In the genomic region with DNA sequence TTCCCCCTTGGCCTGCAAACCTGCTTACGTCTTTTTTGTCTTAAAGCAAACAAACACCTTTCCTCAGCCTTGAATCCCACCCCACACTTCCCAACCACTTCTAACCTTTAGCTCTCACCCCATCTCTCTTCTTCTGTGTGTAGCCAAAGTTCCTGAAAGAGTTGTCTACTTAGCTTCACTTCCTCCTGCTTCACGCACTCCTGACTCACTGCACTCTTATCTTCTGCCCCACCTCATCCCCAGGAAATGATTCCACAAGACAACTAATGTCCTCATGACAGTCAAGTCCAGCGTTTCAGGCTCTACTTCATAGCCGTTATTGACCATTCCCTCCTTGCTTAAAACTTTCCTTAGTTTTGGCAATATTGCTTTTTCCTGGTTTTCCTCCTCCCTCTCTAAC, we compare ENCODE assay signal across 1 cellular context.
A peak's percentile ranks its signal among the peaks of the same experiment; 100 is the strongest.
TF ChIP-seq lines count a peak whose summit lies in the region.

No MANE protein-coding gene starts in this region.

TF ChIP-seq in K562, 482 proteins besides CTCF, POLR2A, EP300 and RAD21 (continued from another document and continues in another):
- TF ChIP-seq, protein P1, sequence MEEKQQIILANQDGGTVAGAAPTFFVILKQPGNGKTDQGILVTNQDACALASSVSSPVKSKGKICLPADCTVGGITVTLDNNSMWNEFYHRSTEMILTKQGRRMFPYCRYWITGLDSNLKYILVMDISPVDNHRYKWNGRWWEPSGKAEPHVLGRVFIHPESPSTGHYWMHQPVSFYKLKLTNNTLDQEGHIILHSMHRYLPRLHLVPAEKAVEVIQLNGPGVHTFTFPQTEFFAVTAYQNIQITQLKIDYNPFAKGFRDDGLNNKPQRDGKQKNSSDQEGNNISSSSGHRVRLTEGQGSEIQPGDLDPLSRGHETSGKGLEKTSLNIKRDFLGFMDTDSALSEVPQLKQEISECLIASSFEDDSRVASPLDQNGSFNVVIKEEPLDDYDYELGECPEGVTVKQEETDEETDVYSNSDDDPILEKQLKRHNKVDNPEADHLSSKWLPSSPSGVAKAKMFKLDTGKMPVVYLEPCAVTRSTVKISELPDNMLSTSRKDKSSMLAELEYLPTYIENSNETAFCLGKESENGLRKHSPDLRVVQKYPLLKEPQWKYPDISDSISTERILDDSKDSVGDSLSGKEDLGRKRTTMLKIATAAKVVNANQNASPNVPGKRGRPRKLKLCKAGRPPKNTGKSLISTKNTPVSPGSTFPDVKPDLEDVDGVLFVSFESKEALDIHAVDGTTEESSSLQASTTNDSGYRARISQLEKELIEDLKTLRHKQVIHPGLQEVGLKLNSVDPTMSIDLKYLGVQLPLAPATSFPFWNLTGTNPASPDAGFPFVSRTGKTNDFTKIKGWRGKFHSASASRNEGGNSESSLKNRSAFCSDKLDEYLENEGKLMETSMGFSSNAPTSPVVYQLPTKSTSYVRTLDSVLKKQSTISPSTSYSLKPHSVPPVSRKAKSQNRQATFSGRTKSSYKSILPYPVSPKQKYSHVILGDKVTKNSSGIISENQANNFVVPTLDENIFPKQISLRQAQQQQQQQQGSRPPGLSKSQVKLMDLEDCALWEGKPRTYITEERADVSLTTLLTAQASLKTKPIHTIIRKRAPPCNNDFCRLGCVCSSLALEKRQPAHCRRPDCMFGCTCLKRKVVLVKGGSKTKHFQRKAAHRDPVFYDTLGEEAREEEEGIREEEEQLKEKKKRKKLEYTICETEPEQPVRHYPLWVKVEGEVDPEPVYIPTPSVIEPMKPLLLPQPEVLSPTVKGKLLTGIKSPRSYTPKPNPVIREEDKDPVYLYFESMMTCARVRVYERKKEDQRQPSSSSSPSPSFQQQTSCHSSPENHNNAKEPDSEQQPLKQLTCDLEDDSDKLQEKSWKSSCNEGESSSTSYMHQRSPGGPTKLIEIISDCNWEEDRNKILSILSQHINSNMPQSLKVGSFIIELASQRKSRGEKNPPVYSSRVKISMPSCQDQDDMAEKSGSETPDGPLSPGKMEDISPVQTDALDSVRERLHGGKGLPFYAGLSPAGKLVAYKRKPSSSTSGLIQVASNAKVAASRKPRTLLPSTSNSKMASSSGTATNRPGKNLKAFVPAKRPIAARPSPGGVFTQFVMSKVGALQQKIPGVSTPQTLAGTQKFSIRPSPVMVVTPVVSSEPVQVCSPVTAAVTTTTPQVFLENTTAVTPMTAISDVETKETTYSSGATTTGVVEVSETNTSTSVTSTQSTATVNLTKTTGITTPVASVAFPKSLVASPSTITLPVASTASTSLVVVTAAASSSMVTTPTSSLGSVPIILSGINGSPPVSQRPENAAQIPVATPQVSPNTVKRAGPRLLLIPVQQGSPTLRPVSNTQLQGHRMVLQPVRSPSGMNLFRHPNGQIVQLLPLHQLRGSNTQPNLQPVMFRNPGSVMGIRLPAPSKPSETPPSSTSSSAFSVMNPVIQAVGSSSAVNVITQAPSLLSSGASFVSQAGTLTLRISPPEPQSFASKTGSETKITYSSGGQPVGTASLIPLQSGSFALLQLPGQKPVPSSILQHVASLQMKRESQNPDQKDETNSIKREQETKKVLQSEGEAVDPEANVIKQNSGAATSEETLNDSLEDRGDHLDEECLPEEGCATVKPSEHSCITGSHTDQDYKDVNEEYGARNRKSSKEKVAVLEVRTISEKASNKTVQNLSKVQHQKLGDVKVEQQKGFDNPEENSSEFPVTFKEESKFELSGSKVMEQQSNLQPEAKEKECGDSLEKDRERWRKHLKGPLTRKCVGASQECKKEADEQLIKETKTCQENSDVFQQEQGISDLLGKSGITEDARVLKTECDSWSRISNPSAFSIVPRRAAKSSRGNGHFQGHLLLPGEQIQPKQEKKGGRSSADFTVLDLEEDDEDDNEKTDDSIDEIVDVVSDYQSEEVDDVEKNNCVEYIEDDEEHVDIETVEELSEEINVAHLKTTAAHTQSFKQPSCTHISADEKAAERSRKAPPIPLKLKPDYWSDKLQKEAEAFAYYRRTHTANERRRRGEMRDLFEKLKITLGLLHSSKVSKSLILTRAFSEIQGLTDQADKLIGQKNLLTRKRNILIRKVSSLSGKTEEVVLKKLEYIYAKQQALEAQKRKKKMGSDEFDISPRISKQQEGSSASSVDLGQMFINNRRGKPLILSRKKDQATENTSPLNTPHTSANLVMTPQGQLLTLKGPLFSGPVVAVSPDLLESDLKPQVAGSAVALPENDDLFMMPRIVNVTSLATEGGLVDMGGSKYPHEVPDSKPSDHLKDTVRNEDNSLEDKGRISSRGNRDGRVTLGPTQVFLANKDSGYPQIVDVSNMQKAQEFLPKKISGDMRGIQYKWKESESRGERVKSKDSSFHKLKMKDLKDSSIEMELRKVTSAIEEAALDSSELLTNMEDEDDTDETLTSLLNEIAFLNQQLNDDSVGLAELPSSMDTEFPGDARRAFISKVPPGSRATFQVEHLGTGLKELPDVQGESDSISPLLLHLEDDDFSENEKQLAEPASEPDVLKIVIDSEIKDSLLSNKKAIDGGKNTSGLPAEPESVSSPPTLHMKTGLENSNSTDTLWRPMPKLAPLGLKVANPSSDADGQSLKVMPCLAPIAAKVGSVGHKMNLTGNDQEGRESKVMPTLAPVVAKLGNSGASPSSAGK (IDR thresholded peaks at IDR 0.05), result peak; percentile 48; the same call in 1 of the 2 replicates
- TF ChIP-seq GATAD2B (IDR thresholded peaks at IDR 0.05; ENCODE audit: borderline replicate concordance) (no peak), TBL1XR1 (IDR thresholded peaks at IDR 0.05; ENCODE audit: low read length in 2 of 2) (no peak), BACH1 (tag; IDR thresholded peaks at IDR 0.05) (no peak; the same call in 1 of the 2 replicates), MIER1 (IDR thresholded peaks at IDR 0.05; ENCODE audit: low read depth) (no peak), CC2D1A (IDR thresholded peaks at IDR 0.05) (0 out of 2 replicates have a peak, but pooled peaks have one; percentile 23), ZKSCAN8 (CRISPR knock-in tag; IDR thresholded peaks at IDR 0.05) (no peak), HSF4 (CRISPR knock-in tag; IDR thresholded peaks at IDR 0.05; ENCODE audit: borderline replicate concordance) (no peak)
- TF ChIP-seq, protein P2, sequence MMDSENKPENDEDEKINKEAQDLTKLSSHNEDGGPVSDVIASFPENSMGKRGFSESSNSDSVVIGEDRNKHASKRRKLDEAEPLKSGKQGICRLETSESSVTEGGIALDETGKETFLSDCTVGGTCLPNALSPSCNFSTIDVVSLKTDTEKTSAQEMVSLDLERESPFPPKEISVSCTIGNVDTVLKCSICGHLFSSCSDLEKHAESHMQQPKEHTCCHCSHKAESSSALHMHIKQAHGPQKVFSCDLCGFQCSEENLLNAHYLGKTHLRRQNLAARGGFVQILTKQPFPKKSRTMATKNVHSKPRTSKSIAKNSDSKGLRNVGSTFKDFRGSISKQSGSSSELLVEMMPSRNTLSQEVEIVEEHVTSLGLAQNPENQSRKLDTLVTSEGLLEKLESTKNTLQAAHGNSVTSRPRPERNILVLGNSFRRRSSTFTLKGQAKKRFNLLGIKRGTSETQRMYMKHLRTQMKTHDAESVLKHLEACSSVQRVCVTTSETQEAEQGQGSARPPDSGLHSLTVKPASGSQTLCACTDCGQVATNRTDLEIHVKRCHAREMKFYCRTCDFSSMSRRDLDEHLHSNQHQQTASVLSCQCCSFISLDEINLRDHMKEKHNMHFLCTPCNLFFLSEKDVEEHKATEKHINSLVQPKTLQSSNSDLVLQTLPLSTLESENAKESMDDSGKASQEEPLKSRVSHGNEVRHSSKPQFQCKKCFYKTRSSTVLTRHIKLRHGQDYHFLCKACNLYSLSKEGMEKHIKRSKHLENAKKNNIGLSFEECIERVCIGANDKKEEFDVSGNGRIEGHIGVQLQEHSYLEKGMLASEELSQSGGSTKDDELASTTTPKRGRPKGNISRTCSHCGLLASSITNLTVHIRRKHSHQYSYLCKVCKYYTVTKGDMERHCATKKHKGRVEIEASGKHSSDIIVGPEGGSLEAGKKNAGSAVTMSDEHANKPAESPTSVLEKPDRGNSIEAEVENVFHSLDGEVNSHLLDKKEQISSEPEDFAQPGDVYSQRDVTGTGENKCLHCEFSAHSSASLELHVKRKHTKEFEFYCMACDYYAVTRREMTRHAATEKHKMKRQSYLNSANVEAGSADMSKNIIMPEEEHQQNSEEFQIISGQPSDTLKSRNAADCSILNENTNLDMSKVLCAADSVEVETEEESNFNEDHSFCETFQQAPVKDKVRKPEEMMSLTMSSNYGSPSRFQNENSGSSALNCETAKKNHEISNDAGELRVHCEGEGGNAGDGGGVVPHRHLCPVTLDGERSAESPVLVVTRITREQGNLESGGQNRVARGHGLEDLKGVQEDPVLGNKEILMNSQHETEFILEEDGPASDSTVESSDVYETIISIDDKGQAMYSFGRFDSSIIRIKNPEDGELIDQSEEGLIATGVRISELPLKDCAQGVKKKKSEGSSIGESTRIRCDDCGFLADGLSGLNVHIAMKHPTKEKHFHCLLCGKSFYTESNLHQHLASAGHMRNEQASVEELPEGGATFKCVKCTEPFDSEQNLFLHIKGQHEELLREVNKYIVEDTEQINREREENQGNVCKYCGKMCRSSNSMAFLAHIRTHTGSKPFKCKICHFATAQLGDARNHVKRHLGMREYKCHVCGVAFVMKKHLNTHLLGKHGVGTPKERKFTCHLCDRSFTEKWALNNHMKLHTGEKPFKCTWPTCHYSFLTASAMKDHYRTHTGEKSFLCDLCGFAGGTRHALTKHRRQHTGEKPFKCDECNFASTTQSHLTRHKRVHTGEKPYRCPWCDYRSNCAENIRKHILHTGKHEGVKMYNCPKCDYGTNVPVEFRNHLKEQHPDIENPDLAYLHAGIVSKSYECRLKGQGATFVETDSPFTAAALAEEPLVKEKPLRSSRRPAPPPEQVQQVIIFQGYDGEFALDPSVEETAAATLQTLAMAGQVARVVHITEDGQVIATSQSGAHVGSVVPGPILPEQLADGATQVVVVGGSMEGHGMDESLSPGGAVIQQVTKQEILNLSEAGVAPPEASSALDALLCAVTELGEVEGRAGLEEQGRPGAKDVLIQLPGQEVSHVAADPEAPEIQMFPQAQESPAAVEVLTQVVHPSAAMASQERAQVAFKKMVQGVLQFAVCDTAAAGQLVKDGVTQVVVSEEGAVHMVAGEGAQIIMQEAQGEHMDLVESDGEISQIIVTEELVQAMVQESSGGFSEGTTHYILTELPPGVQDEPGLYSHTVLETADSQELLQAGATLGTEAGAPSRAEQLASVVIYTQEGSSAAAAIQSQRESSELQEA (IDR thresholded peaks at IDR 0.05; ENCODE audit: low read depth), result no peak
- TF ChIP-seq, protein P3, sequence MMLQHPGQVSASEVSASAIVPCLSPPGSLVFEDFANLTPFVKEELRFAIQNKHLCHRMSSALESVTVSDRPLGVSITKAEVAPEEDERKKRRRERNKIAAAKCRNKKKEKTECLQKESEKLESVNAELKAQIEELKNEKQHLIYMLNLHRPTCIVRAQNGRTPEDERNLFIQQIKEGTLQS (IDR thresholded peaks at IDR 0.05), result peak; percentile 77
- TF ChIP-seq, protein P3 (CRISPR knock-in tag; conservative IDR thresholded peaks at IDR 0.05), result no peak; the same call in 1 of the 2 replicates
- TF ChIP-seq, protein P4, sequence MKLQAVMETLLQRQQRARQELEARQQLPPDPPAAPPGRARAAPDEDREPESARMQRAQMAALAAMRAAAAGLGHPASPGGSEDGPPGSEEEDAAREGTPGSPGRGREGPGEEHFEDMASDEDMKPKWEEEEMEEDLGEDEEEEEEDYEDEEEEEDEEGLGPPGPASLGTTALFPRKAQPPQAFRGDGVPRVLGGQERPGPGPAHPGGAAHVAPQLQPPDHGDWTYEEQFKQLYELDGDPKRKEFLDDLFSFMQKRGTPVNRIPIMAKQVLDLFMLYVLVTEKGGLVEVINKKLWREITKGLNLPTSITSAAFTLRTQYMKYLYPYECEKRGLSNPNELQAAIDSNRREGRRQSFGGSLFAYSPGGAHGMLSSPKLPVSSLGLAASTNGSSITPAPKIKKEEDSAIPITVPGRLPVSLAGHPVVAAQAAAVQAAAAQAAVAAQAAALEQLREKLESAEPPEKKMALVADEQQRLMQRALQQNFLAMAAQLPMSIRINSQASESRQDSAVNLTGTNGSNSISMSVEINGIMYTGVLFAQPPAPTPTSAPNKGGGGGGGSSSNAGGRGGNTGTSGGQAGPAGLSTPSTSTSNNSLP (IDR thresholded peaks at IDR 0.05; ENCODE audit: borderline replicate concordance, low read depth, low read length), result no peak
- TF ChIP-seq, protein P5, sequence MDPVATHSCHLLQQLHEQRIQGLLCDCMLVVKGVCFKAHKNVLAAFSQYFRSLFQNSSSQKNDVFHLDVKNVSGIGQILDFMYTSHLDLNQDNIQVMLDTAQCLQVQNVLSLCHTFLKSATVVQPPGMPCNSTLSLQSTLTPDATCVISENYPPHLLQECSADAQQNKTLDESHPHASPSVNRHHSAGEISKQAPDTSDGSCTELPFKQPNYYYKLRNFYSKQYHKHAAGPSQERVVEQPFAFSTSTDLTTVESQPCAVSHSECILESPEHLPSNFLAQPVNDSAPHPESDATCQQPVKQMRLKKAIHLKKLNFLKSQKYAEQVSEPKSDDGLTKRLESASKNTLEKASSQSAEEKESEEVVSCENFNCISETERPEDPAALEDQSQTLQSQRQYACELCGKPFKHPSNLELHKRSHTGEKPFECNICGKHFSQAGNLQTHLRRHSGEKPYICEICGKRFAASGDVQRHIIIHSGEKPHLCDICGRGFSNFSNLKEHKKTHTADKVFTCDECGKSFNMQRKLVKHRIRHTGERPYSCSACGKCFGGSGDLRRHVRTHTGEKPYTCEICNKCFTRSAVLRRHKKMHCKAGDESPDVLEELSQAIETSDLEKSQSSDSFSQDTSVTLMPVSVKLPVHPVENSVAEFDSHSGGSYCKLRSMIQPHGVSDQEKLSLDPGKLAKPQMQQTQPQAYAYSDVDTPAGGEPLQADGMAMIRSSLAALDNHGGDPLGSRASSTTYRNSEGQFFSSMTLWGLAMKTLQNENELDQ (CRISPR knock-in tag; IDR thresholded peaks at IDR 0.05; ENCODE audit: borderline replicate concordance), result no peak
